ENCODE assay signal across 8 cellular contexts in genomic region chr16:4371481-4372314, GRCh38. TPM values are rescaled to one million over a fixed set of nuclear protein-coding genes. Genes with fewer than 3 reads are reported as not detected.
DNase-seq lines count a peak whose midpoint lies in the region; ATAC-seq and TF ChIP-seq lines count a peak whose summit lies in the region.

Gene VASN, plus strand, starts transcription at chr16:4371848. Its CDS starts 9,030 bp downstream, at chr16:4380878.

- H3K9me3 ChIP-seq in HUES6 (ENCODE audit: control insufficient read depth, insufficient read depth, low read depth, low read length) (no peaks in the 10 kb centered on the region), colonic mucosa (no peaks in the 10 kb centered on the region)

- CTCF ChIA-PET in activated CD4-positive, alpha-beta T cell treated with anti-CD3 and anti-CD28 coated beads, Interleukin-2, amount 10 ng/mL, durations not matched to agents 7 days and 5 days (lab: Charles Lee) = interaction anchor here (0.6 to 1.2 kb wide), 2 partner anchors 12 to 224 kb away, joined by 3 to 4 read pairs; no protein-coding TSS in a partner anchor

- peaks cover 7% of the 10 kb centered on the region for H3K4me1 Mint-ChIP-seq in activated CD4-positive, alpha-beta T cell treated with anti-CD3 and anti-CD28 coated beads, Interleukin-2, amount 10 ng/mL, durations not matched to agents 7 days and 5 days

- H3K9me3 Mint-ChIP-seq in activated CD4-positive, alpha-beta T cell treated with anti-CD3 and anti-CD28 coated beads, Interleukin-2, amount 10 ng/mL, durations not matched to agents 7 days and 5 days = no peaks in the 10 kb centered on the region

- no peaks in the 10 kb centered on the region for H3K27me3 Mint-ChIP-seq in activated CD4-positive, alpha-beta T cell treated with anti-CD3 and anti-CD28 coated beads, Interleukin-2, amount 10 ng/mL, durations not matched to agents 7 days and 5 days

- H3K27ac ChIP-seq in HUES6 (ENCODE audit: low read depth, low read length) = no peak within 1 kb of the TSS
- H3K27ac ChIP-seq in colonic mucosa = peak within 1 kb of the TSS; percentile 45

- H3K9ac ChIP-seq in HUES6 (ENCODE audit: low read length) = peak within 1 kb of the TSS; percentile 70
- H3K9ac ChIP-seq in colonic mucosa (ENCODE audit: low read depth in 2 of 2, low read length in 2 of 2) = peak within 1 kb of the TSS; percentile 73 to 74

- ATAC-seq in GM18868 (IDR thresholded peaks at IDR 0.05; ENCODE audit: unreplicated experiment) (peak; percentile 79), left lobe of liver (peak; percentile 61)

- peaks cover 54% of the 10 kb centered on the region for H3K4me1 ChIP-seq in HUES6 (ENCODE audit: control insufficient read depth, insufficient read depth, low read length)
- H3K4me1 ChIP-seq in colonic mucosa = peaks cover 3% of the 10 kb centered on the region

- intact Hi-C loops in colonic mucosa (cut with DNase I) = no loop called here

- no peak within 1 kb of the TSS for H3K27ac Mint-ChIP-seq in activated CD4-positive, alpha-beta T cell treated with anti-CD3 and anti-CD28 coated beads, Interleukin-2, amount 10 ng/mL, durations not matched to agents 7 days and 5 days

- no peaks in the 10 kb centered on the region for H3K36me3 ChIP-seq in HUES6 (ENCODE audit: control insufficient read depth, insufficient read depth, low read length)
- no peaks in the 10 kb centered on the region for H3K36me3 ChIP-seq in colonic mucosa

- peak; percentile 52 for DNase-seq in activated CD4-positive, alpha-beta T cell treated with anti-CD3 and anti-CD28 coated beads, Interleukin-2, amount 10 ng/mL, durations not matched to agents 7 days and 5 days
- DNase-seq in colonic mucosa = peak; percentile 79
- DNase-seq in left lobe of liver (ENCODE audit: low spot score) = peak; percentile 92
- DNase-seq in stimulated activated CD4-positive, alpha-beta T cell treated with anti-CD3 and anti-CD28 coated beads, Interleukin-2, amount 100 ng/mL, for 24 hours = peak; percentile 76
- no peak for DNase-seq in NCI-H128 (lab: John Stamatoyannopoulos, UW; ENCODE audit: unreplicated experiment)
- no peak for DNase-seq in NCI-H524 treated with DMSO at 0.1 percent for 48 hours (lab: John Stamatoyannopoulos, UW)

- H3K4me3 ChIP-seq in HUES6 (ENCODE audit: low read depth, low read length) = peak within 1 kb of the TSS; percentile 72
- H3K4me3 ChIP-seq in colonic mucosa = peak within 1 kb of the TSS; percentile 52

- POLR2A ChIA-PET in activated CD4-positive, alpha-beta T cell treated with anti-CD3 and anti-CD28 coated beads, Interleukin-2, amount 10 ng/mL, durations not matched to agents 7 days and 5 days (lab: Charles Lee) = no interaction called here

- no peak for TF ChIP-seq CTCF in colonic mucosa (IDR thresholded peaks at IDR 0.05)

- peaks cover 6% of the 10 kb centered on the region for H3K36me3 Mint-ChIP-seq in activated CD4-positive, alpha-beta T cell treated with anti-CD3 and anti-CD28 coated beads, Interleukin-2, amount 10 ng/mL, durations not matched to agents 7 days and 5 days (ENCODE audit: low read depth)

- H3K4me3 Mint-ChIP-seq in activated CD4-positive, alpha-beta T cell treated with anti-CD3 and anti-CD28 coated beads, Interleukin-2, amount 10 ng/mL, durations not matched to agents 7 days and 5 days = peak within 1 kb of the TSS; percentile 53

- H3K27me3 ChIP-seq in HUES6 (ENCODE audit: control insufficient read depth, insufficient read depth, low read length) = no peaks in the 10 kb centered on the region
- no peaks in the 10 kb centered on the region for H3K27me3 ChIP-seq in colonic mucosa

RNA-seq across cellular contexts. Expression of gene VASN, which starts in this region (rescaled TPM):
- total RNA-seq in activated CD4-positive, alpha-beta T cell treated with anti-CD3 and anti-CD28 coated beads, Interleukin-2, amount 10 ng/mL, durations not matched to agents 7 days and 5 days = not detected
- 1 to 10 TPM; 2.7 to 4.1 TPM for total RNA-seq in colonic mucosa
- total RNA-seq in left lobe of liver = 22.3 TPM

Comparison
In these comparisons a context has a peak if more than half of its experiments do, and no peak if none do; other contexts are left out.
1. Peak in DNase-seq in activated CD4-positive, alpha-beta T cell treated with anti-CD3 and anti-CD28 coated beads, Interleukin-2, amount 10 ng/mL, durations not matched to agents 7 days and 5 days; RNA of the gene not detected or under 1 TPM.
2. DNase-seq: peak in colonic mucosa (single experiment), left lobe of liver (single experiment) and stimulated activated CD4-positive, alpha-beta T cell treated with anti-CD3 and anti-CD28 coated beads, Interleukin-2, amount 100 ng/mL, for 24 hours (2 of 2); none in NCI-H128 (single experiment) and NCI-H524 treated with DMSO at 0.1 percent for 48 hours (single experiment).